23 cellular contexts compared by ENCODE assay signal in the genomic region with DNA sequence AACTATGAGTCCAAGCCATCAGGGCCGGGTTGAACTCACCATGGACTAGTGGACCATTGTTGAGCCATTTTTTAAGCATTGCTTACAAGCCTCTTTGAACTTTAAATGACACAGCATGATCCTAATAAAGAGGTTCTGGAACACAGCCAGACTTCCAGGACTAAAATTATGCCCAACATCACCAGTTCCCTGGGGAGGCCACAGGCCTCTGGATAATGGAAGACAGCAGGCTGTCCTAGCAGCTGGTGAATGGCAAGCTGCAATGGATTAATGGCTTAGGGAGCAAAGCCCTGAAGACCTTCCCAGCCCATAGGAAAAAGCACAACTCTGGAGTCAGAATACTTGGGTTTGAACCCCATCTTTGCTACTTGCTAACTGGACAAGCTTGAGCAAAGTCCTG.
DNase-seq lines count a peak whose midpoint lies in the region; ATAC-seq, FAIRE-seq and TF ChIP-seq lines count a peak whose summit lies in the region.
"Had no signal": no experiment of that assay in that cellular context is flagged by ENCODE, and none has a peak within 500 bp of the region (broad histone marks: within the 10 kb centered on the region; RNA-seq: fewer than 3 reads in every experiment).

No MANE protein-coding gene starts in this region.

- POLR2A ChIA-PET in H1 (lab: Charles Lee; ENCODE audit: partially characterized antibody), result no interaction called here

- H4K8ac ChIP-seq in H1 (ENCODE audit: extremely low read depth, insufficient read depth, low read length), result no peak overlapping the region

- no peak overlapping the region for H3K4ac ChIP-seq in H1 (replicated peaks; ENCODE audit: insufficient read length, low read depth, low read length)

- H3K4me3 ChIP-seq in BLaER1 treated with 17β-estradiol and CSF1 and Interleukin-3, amounts not matched to agents 10 nM and 100 nM, result no peak overlapping the region
- H3K4me3 ChIP-seq in H1 (ENCODE audit: extremely low read depth in 1 of 4, insufficient read depth in 2 of 4, low read depth in 3 of 4, low read length in 4 of 4), result no peak overlapping the region
- H3K4me3 ChIP-seq: right lobe of liver, suprapubic skin had no signal

- no peaks in the 10 kb centered on the region for H3K36me3 ChIP-seq in BLaER1 treated with 17β-estradiol and CSF1 and Interleukin-3, amounts not matched to agents 10 nM and 100 nM
- H3K36me3 ChIP-seq in H1 (ENCODE audit: control insufficient read depth in 2 of 4, insufficient read depth in 4 of 4, low read length in 3 of 4), result no peaks in the 10 kb centered on the region
- H3K36me3 ChIP-seq: right lobe of liver, suprapubic skin had no signal

- 92% methylated on average over 1 of the region's 1 CpG; no CpG with 5 or more reads in 1 of the 2 experiments for WGBS in H1 (ENCODE audit: extremely low coverage in 1 of 2, insufficient coverage in 1 of 2, insufficient read length in 1 of 2, insufficient replicate concordance in 2 of 2, low coverage in 1 of 2, low lambda C conversion rate in 2 of 2, missing lambda C conversion rate in 1 of 2), 2 experiments

- DNase-seq in NCI-H128 (lab: John Stamatoyannopoulos, UW; ENCODE audit: unreplicated experiment) (peak; percentile 71), NCI-H345 (lab: John Stamatoyannopoulos, UW) (peak; percentile 96), H1 (ENCODE audit: low read depth in 1 of 2, low spot score in 2 of 2) (no peak), cerebellar nuclear complex (lab: John Stamatoyannopoulos, UW) (no peak), LoVo (ENCODE audit: low spot score) (no peak)
- no peak for DNase-seq in activated naive CD4-positive, alpha-beta T cell treated with Interleukin-2 at 50 U/mL for 16 hours
- DNase-seq: activated CD4-positive, CD25-positive, alpha-beta regulatory T cell; CD8-positive, alpha-beta memory T cell; central memory CD4-positive, alpha-beta T cell; effector memory CD4-positive, alpha-beta T cell; GF-D8; HCEC 1CT; midbrain; NCI-H526 treated with DMSO at 0.1 percent for 48 hours; occipital lobe; right lobe of liver; stimulated activated CD4-positive, alpha-beta T cell treated with anti-CD3 and anti-CD28 coated beads, Interleukin-4, amount 100 ng/mL, for 24 hours; stimulated activated CD8-positive, alpha-beta memory T cell treated with anti-CD3 and anti-CD28 coated beads, Interleukin-4, amount 100 ng/mL, for 48 hours had no signal

- H2AK5ac ChIP-seq in H1 (ENCODE audit: low read depth, low read length), result no peak overlapping the region

- H3K9ac ChIP-seq in BLaER1 treated with 17β-estradiol and CSF1 and Interleukin-3, amounts not matched to agents 10 nM and 100 nM, result peak overlapping the region in 3 of 11 experiments; percentile 77 to 88 (median 84); a peak in 5 of 22 replicates
- no peak overlapping the region for H3K9ac ChIP-seq in H1 (replicated peaks in 1 of 4; ENCODE audit: extremely low read depth in 1 of 4, low read depth in 3 of 4, low read length in 3 of 4)

- H2BK120ac ChIP-seq in H1 (replicated peaks; ENCODE audit: low read depth, low read length), result no peak overlapping the region

- no peaks in the 10 kb centered on the region for H3K27me3 ChIP-seq in BLaER1 treated with 17β-estradiol and CSF1 and Interleukin-3, amounts not matched to agents 10 nM and 100 nM
- peaks cover 0 to 1% (median 0%) of the 10 kb centered on the region in 4 experiments; a peak in 1 of 7 replicates for H3K27me3 ChIP-seq in H1 (replicated peaks in 1 of 4; ENCODE audit: control insufficient read depth in 3 of 4, extremely low read depth in 1 of 4, insufficient read depth in 3 of 4, low read length in 3 of 4)
- H3K27me3 ChIP-seq: right lobe of liver, suprapubic skin had no signal

- H2BK15ac ChIP-seq in H1 (ENCODE audit: low read length), result 0 out of 2 replicates have a peak overlapping the region, but pooled peaks have one; percentile 49

- no peaks in the 10 kb centered on the region for H3K79me1 ChIP-seq in H1 (ENCODE audit: low read depth, low read length)

- H2BK5ac ChIP-seq in H1 (ENCODE audit: low read depth, low read length), result no peak overlapping the region

- no peaks in the 10 kb centered on the region for H3K79me2 ChIP-seq in H1 (ENCODE audit: control insufficient read depth in 1 of 2, insufficient read depth in 2 of 2, low read length in 2 of 2)

- TF ChIP-seq POLR2A in H1 (IDR thresholded peaks at IDR 0.05; ENCODE audit: control extremely low read depth in 1 of 2, low read depth in 2 of 2, low read length in 2 of 2), result no peak

- no peak for TF ChIP-seq RAD21 in H1 (IDR thresholded peaks at IDR 0.05 in 1 of 2, conservative IDR thresholded peaks at IDR 0.05 in 1 of 2; ENCODE audit: low read depth in 2 of 2, low read length in 2 of 2)

- peaks cover 0 to 13% (median 0%) of the 10 kb centered on the region in 11 experiments; a peak in 8 of 22 replicates for H3K9me3 ChIP-seq in BLaER1 treated with 17β-estradiol and CSF1 and Interleukin-3, amounts not matched to agents 10 nM and 100 nM (replicated peaks in 1 of 11)
- H3K9me3 ChIP-seq in H1 (ENCODE audit: insufficient read depth in 2 of 2, low read depth in 1 of 2, low read length in 1 of 2), result no peaks in the 10 kb centered on the region
- H3K9me3 ChIP-seq: right lobe of liver, suprapubic skin had no signal

- H3K56ac ChIP-seq in H1 (replicated peaks; ENCODE audit: insufficient read length, low read depth, low read length), result no peak overlapping the region

- no peak overlapping the region for H4K91ac ChIP-seq in H1 (replicated peaks; ENCODE audit: insufficient read length, low read length)

- FAIRE-seq in H1 (lab: Jason Lieb, UNC), result no peak
- FAIRE-seq: HTR-8/SVneo had no signal

- no peak for ATAC-seq in HG03097 (IDR thresholded peaks at IDR 0.05; ENCODE audit: low FRiP score, unreplicated experiment)
- ATAC-seq: right lobe of liver had no signal

- H3K4me1 ChIP-seq in BLaER1 treated with 17β-estradiol and CSF1 and Interleukin-3, amounts not matched to agents 10 nM and 100 nM, result peaks cover 0 to 84% (median 23%) of the 10 kb centered on the region in 10 experiments; a peak in 12 of 20 replicates
- H3K4me1 ChIP-seq in H1 (replicated peaks in 1 of 4; ENCODE audit: control insufficient read depth in 3 of 4, insufficient read depth in 4 of 4, low read length in 3 of 4), result no peaks in the 10 kb centered on the region
- H3K4me1 ChIP-seq: right lobe of liver had no signal

- H3K27ac ChIP-seq in BLaER1 treated with 17β-estradiol and CSF1 and Interleukin-3, amounts not matched to agents 10 nM and 100 nM, result peak overlapping the region in 9 of 11 experiments; percentile 70 to 100 (median 82); a peak in 12 of 22 replicates
- H3K27ac ChIP-seq in H1 (ENCODE audit: low read depth, low read length), result no peak overlapping the region
- H3K27ac ChIP-seq: right lobe of liver, RWPE1, suprapubic skin had no signal

- CTCF ChIA-PET in H1 (lab: Charles Lee; ENCODE audit: partially characterized antibody), result interaction anchor here (1.5 to 2.6 kb wide), 2 partner anchors 11 to 12 kb away, joined by 6 to 9 read pairs; no protein-coding TSS in a partner anchor

- H2BK12ac ChIP-seq in H1 (ENCODE audit: low read depth, low read length), result no peak overlapping the region

- H3K18ac ChIP-seq in H1 (ENCODE audit: extremely low read depth, low read length), result no peak overlapping the region

- H2BK20ac ChIP-seq in H1 (ENCODE audit: low read length), result no peak overlapping the region

- H3K23ac ChIP-seq in H1 (ENCODE audit: insufficient read length), result no peak overlapping the region

- H3K23me2 ChIP-seq in H1 (ENCODE audit: low read depth, low read length), result no peaks in the 10 kb centered on the region; the same call in 1 of the 2 replicates

- TF ChIP-seq CTCF in H1 (IDR thresholded peaks at IDR 0.05; ENCODE audit: control extremely low read depth in 1 of 3, insufficient read depth in 1 of 3, low read depth in 1 of 3, low read length in 3 of 3), result no peak

- TF ChIP-seq EP300 in H1 (IDR thresholded peaks at IDR 0.05; ENCODE audit: borderline replicate concordance in 1 of 2, low read depth in 2 of 2, low read length in 2 of 2), result no peak

- H2AFZ ChIP-seq in H1 (ENCODE audit: low read length), result no peak overlapping the region

- no peak overlapping the region for H4K5ac ChIP-seq in H1 (ENCODE audit: insufficient read length, low read depth, low read length)

- H3K14ac ChIP-seq in H1 (ENCODE audit: insufficient read length), result no peak overlapping the region

- no peaks in the 10 kb centered on the region for H4K20me1 ChIP-seq in BLaER1 treated with 17β-estradiol and CSF1 and Interleukin-3, amounts not matched to agents 10 nM and 100 nM
- no peaks in the 10 kb centered on the region for H4K20me1 ChIP-seq in H1 (replicated peaks in 1 of 2; ENCODE audit: control insufficient read depth in 1 of 2, insufficient read depth in 2 of 2, low read length in 2 of 2)

- peak overlapping the region in 6 of 11 experiments; percentile 31 to 87 (median 59); a peak in 10 of 22 replicates for H3K4me2 ChIP-seq in BLaER1 treated with 17β-estradiol and CSF1 and Interleukin-3, amounts not matched to agents 10 nM and 100 nM
- H3K4me2 ChIP-seq in H1 (ENCODE audit: insufficient read depth in 1 of 2, low read depth in 2 of 2, low read length in 2 of 2), result no peak overlapping the region

TF ChIP-seq in H1, 55 proteins besides CTCF, POLR2A, EP300 and RAD21:
- TF ChIP-seq SRF (IDR thresholded peaks at IDR 0.05; ENCODE audit: low read depth, low read length) (no peak), SP1 (IDR thresholded peaks at IDR 0.05; ENCODE audit: low read depth, low read length) (no peak), CBX8 (IDR thresholded peaks at IDR 0.05; ENCODE audit: borderline replicate concordance, low read depth, low read length) (no peak), SAP30 (IDR thresholded peaks at IDR 0.05; ENCODE audit: insufficient read depth, insufficient replicate concordance, low read length) (no peak), CHD2 (IDR thresholded peaks at IDR 0.05; ENCODE audit: low read length) (no peak), KDM5A (IDR thresholded peaks at IDR 0.05; ENCODE audit: low read length) (no peak), JUND (IDR thresholded peaks at IDR 0.05; ENCODE audit: low read length) (no peak), RXRA (IDR thresholded peaks at IDR 0.05; ENCODE audit: insufficient read depth, low read depth, low read length) (no peak), RNF2 (IDR thresholded peaks at IDR 0.05; ENCODE audit: borderline replicate concordance, low read depth, low read length, missing control alignments, poor library complexity, severe bottlenecking) (no peak), TCF12 (IDR thresholded peaks at IDR 0.05; ENCODE audit: low read depth, low read length) (no peak), YY1 (IDR thresholded peaks at IDR 0.05; ENCODE audit: low read depth, low read length) (no peak), BCL11A (IDR thresholded peaks at IDR 0.05; ENCODE audit: low read depth in 2 of 2, low read length in 2 of 2) (no peak)
- TF ChIP-seq, protein P1, sequence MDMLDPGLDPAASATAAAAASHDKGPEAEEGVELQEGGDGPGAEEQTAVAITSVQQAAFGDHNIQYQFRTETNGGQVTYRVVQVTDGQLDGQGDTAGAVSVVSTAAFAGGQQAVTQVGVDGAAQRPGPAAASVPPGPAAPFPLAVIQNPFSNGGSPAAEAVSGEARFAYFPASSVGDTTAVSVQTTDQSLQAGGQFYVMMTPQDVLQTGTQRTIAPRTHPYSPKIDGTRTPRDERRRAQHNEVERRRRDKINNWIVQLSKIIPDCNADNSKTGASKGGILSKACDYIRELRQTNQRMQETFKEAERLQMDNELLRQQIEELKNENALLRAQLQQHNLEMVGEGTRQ (IDR thresholded peaks at IDR 0.05; ENCODE audit: low read length), result no peak

Comparison
In these comparisons a context has a peak if more than half of its experiments do, and no peak if none do; other contexts are left out.
1. H3K4me2 ChIP-seq: peak in BLaER1 treated with 17β-estradiol and CSF1 and Interleukin-3, amounts not matched to agents 10 nM and 100 nM (6 of 11); none in H1 (0 of 2).
2. DNase-seq: peak in NCI-H128 (single experiment) and NCI-H345 (single experiment); none in H1 (0 of 2), activated naive CD4-positive, alpha-beta T cell treated with Interleukin-2 at 50 U/mL for 16 hours (single experiment), cerebellar nuclear complex (0 of 2) and LoVo (single experiment).